In the genomic region with DNA sequence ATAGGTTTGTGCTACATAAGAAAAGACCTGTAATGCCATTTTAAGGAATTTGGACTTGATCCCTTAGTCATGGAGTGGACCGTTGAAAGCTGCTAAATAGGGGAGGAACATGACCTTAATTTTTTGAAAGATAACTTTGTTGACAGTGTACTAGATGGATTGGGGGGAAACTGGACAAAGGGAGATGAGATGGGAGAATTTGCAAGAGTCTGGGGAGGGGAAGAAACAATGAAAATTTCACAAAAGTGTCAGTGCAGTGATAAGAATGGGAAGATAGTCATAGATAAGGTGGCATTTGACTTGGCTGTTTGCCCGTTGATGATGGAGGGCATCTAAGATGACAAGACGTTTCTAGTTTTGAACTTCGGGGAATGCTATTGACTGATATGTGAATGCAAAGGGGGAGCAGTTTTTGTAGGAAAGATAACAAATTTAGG, we compare ENCODE assay signal across 8 cellular contexts. TPM values are rescaled to one million over a fixed set of nuclear protein-coding genes. Genes with fewer than 3 reads are reported as not detected.
"Had no signal": no experiment of that assay in that cellular context is flagged by ENCODE, and none has a peak within 500 bp of the region (broad histone marks: within the 10 kb centered on the region; RNA-seq: fewer than 3 reads in every experiment).

No MANE protein-coding gene starts in this region.

- FAIRE-seq: G401.6, GM12878, GM12891, GM12892, GM18507, GM19239 had no signal

- H3K4me3 ChIP-seq: GM12878 had no signal

- DNase-seq: GDM1, GF-D8 had no signal

- ATAC-seq: GM12878 had no signal

RNA-seq across cellular contexts. Expression of a gene that starts 22.3 kb away (rescaled TPM):
- total RNA-seq: GM12878 had no signal
- polyA plus RNA-seq: GM12878 had no signal

RNA-seq across cellular contexts. Expression of a gene that starts 40.4 kb away (rescaled TPM):
- polyA plus RNA-seq: GM12878 had no signal

RNA-seq across cellular contexts. Expression of a gene that starts 44.9 kb away (rescaled TPM):
- total RNA-seq: GM12878 had no signal
- polyA plus RNA-seq: GM12878 had no signal
